In genomic region chr5:126777974-126778674, GRCh38 we compare ENCODE assay signal across 8 cellular contexts. TPM values are rescaled to one million over a fixed set of nuclear protein-coding genes. Genes with fewer than 3 reads are reported as not detected.
DNase-seq lines count a peak whose midpoint lies in the region; TF ChIP-seq lines count a peak whose summit lies in the region.

No MANE protein-coding gene starts in this region.

- peak overlapping the region; percentile 59 for H2AFZ ChIP-seq in neuron (ENCODE audit: low read depth, low read length)

- H3K4me3 ChIP-seq in HAP-1 (peak overlapping the region; percentile 87), MG63 (peak overlapping the region; percentile 83), foreskin fibroblast (ENCODE audit: low read depth in 1 of 2, low read length in 2 of 2) (peak overlapping the region; percentile 93 to 97), neuron (ENCODE audit: low read length) (peak overlapping the region; percentile 83)

- H3K27me3 ChIP-seq in HAP-1 (ENCODE audit: low read depth) (no peaks in the 10 kb centered on the region), MG63 (no peaks in the 10 kb centered on the region), neuron (ENCODE audit: insufficient read depth, low read length) (no peaks in the 10 kb centered on the region)

- no peak for TF ChIP-seq CTCF in foreskin fibroblast (IDR thresholded peaks at IDR 0.05; ENCODE audit: low read depth, low read length)

- DNase-seq in G401 (ENCODE audit: low spot score), result peak; percentile 94
- peak; percentile 97 to 98 for DNase-seq in HAP-1 (ENCODE audit: low spot score in 2 of 2)
- DNase-seq in MG63, result peak; percentile 99
- peak; percentile 90 for DNase-seq in SHP77 treated with DMSO at 0.1 percent for 48 hours (lab: John Stamatoyannopoulos, UW)
- DNase-seq in activated gamma-delta T cell treated with Interleukin-2 at 50 U/mL for 16 hours, result peak; percentile 88
- peak; percentile 97 to 98 for DNase-seq in foreskin fibroblast
- DNase-seq in stromal cell of bone marrow (ENCODE audit: low read depth), result peak; percentile 87

- peaks cover 10% of the 10 kb centered on the region for H3K36me3 ChIP-seq in HAP-1 (replicated peaks)
- H3K36me3 ChIP-seq in MG63, result peaks cover 43% of the 10 kb centered on the region
- H3K36me3 ChIP-seq in neuron (ENCODE audit: insufficient read depth, low read length), result peaks cover 7% of the 10 kb centered on the region

- no peaks in the 10 kb centered on the region for H3K9me3 ChIP-seq in HAP-1
- H3K9me3 ChIP-seq in MG63, result no peaks in the 10 kb centered on the region
- peaks cover 2% of the 10 kb centered on the region for H3K9me3 ChIP-seq in neuron (ENCODE audit: low read length)

- H3K4me1 ChIP-seq in HAP-1, result peaks cover 12% of the 10 kb centered on the region
- peaks cover 17% of the 10 kb centered on the region for H3K4me1 ChIP-seq in neuron (ENCODE audit: insufficient read depth, low read length)

- in situ Hi-C loops in G401 (cut with HindIII; ENCODE audit: low sequenced_read_pairs), result loop anchor here (25.0 kb wide), 1 partner anchor 91 kb away; no protein-coding TSS in a partner anchor
- in situ Hi-C loops in HAP-1 (cut with MboI; ENCODE audit: low sequenced_read_pairs), result loop anchor here (5.0 to 25.0 kb wide), 2 partner anchors 101 to 416 kb away; no protein-coding TSS in a partner anchor

RNA-seq across cellular contexts. Expression of gene LMNB1, which starts 1.2 kb away (rescaled TPM):
- 167 and 250 TPM in 2 replicates for total RNA-seq in G401 (2014; rRNA removed; shearing (Covaris generic))
- total RNA-seq in MG63 (2014; rRNA removed; shearing (Covaris generic); ENCODE audit: low replicate concordance), result 197 and 249 TPM in 2 replicates

Comparison
In these comparisons a context has a peak if more than half of its experiments do, and no peak if none do; other contexts are left out.
1. Peak in every context shown above with its lines: DNase-seq and H3K4me3 ChIP-seq.